In the genomic region with DNA sequence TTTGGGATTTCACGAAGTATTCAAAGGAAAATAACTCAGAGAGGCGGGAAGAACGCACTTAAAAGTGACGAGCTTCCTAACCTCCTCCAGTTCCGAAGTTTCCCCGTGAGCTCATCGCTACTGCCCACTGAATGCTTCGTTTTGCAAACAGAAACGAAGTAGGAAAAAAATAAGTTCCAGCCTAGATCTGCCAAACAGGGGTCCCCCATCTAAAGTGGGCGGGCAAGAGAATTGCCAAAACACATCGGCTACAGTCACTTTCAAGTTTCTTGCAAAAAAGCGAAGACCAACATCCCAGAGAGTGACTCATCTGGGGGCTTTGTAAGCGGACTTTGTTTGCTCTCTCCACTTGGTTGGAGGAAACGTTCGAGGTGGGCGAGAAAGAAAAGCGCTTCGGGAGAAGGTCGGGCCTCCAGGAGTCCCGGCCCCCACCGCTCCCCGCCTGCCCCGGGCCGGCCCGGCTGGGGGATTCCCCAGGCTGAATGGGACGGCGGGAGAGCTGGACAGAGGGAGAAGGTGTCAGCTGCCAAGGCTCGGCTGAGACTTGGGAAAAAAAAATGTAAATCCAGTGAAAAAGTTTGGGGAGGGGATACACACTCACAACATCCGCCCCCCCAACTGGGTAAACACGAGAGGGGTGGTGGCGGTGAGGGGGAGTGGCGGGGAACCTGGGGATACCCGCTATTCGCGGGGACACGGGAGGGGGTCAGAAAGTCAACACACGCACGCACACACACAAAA, we compare ENCODE assay signal across 8 cellular contexts. TPM values are rescaled to one million over a fixed set of nuclear protein-coding genes. Genes with fewer than 3 reads are reported as not detected.
A peak's percentile ranks its signal among the peaks of the same experiment; 100 is the strongest.
DNase-seq lines count a peak whose midpoint lies in the region; ATAC-seq and TF ChIP-seq lines count a peak whose summit lies in the region.

No MANE protein-coding gene starts in this region.

- 1% methylated on average over 38 of the region's 38 CpGs for WGBS in adipose tissue, 3 donors

- POLR2A ChIA-PET in RWPE1 (lab: Yijun Ruan, JAX; ENCODE audit: low non-redundant PET), result no interaction called here

- ATAC-seq in HG02759 (IDR thresholded peaks at IDR 0.05; ENCODE audit: unreplicated experiment) (peak; percentile 22), left cardiac atrium (peak; percentile 43 to 59), GM21526 (IDR thresholded peaks at IDR 0.05; ENCODE audit: low FRiP score, unreplicated experiment) (no peak)

- intact Hi-C loops in left cardiac atrium (cut with DNase I), result no loop called here

- peak overlapping the region; percentile 80 for H3K9ac ChIP-seq in ES-I3 (ENCODE audit: low read depth, low read length)

- DNase-seq in RWPE1 (ENCODE audit: low spot score) (no peak), left cardiac atrium (peak; percentile 47), pons (ENCODE audit: low spot score) (peak; percentile 70), occipital lobe (lab: John Stamatoyannopoulos, UW) (no peak)

- H3K4me1 ChIP-seq in ES-I3 (ENCODE audit: insufficient read depth, low read length), result peaks cover 19% of the 10 kb centered on the region

- H3K27ac ChIP-seq in RWPE1, result peak overlapping the region; percentile 98
- H3K27ac ChIP-seq in adipose tissue (ENCODE audit: low read depth, low read length), result peak overlapping the region; percentile 88

- peaks cover 7% of the 10 kb centered on the region; the same call in 1 of the 2 replicates for H3K36me3 ChIP-seq in ES-I3 (ENCODE audit: insufficient read depth, low read length)

- TF ChIP-seq CTCF in RWPE1 (conservative IDR thresholded peaks at IDR 0.05; ENCODE audit: low read depth), result no peak

- H3K9me3 ChIP-seq in ES-I3 (ENCODE audit: control insufficient read depth, insufficient read depth, low read length), result no peaks in the 10 kb centered on the region

- CTCF ChIA-PET in RWPE1 (lab: Yijun Ruan, JAX), result interaction anchor here (1.0 to 1.7 kb wide), 3 partner anchors 13 to 129 kb away, joined by 3 to 8 read pairs (median 5); no protein-coding TSS in a partner anchor

RNA-seq across cellular contexts. Expression of gene VEZF1, which starts 1.0 kb away (rescaled TPM):
- polyA plus RNA-seq in adipose tissue, result 10 to 100 TPM; 18.2 to 23.9 (median 20.8) TPM
- 10 to 100 TPM; 54.1 to 60.9 TPM for total RNA-seq in left cardiac atrium
- 71.1 TPM for total RNA-seq in occipital lobe

RNA-seq across cellular contexts. Expression of gene SRSF1, which starts 20.0 kb away (rescaled TPM):
- 100 to 1,000 TPM in 2 of 3 donors, 10 to 100 TPM in 1; 43.4 to 130 (median 111) TPM for polyA plus RNA-seq in adipose tissue
- total RNA-seq in left cardiac atrium (100 to 1,000 TPM; 113 to 137 TPM), occipital lobe (382 TPM)

RNA-seq across cellular contexts. Expression of gene CUEDC1, which starts 31.8 kb away (rescaled TPM):
- 10 to 100 TPM; 14.6 to 46.2 (median 23.0) TPM for polyA plus RNA-seq in adipose tissue
- total RNA-seq in left cardiac atrium (10 to 100 TPM; 38.3 to 45.5 TPM), occipital lobe (10.9 TPM)

Comparison
In these comparisons a context has a peak if more than half of its experiments do, and no peak if none do; other contexts are left out.
1. DNase-seq: peak in left cardiac atrium (single experiment) and pons (single experiment); none in RWPE1 (single experiment) and occipital lobe (single experiment).